Comparison of ENCODE assay signal across 1 cellular context in genomic region chr14:75660630-75661498, GRCh38.
TF ChIP-seq lines count a peak whose summit lies in the region.

TSS of gene ERG28 (minus strand) at chr14:75660876. CDS start at chr14:75657502, 3,374 bp downstream.
TSS of gene TTLL5 (plus strand) at chr14:75661246. CDS start at chr14:75663150, 1,904 bp downstream.

TF ChIP-seq in H1, 55 proteins besides CTCF, POLR2A, EP300 and RAD21 (continued from another document):
- TF ChIP-seq MAX (IDR thresholded peaks at IDR 0.05) (peak; percentile 36; the same call in 1 of the 2 replicates), SP4 (IDR thresholded peaks at IDR 0.05; ENCODE audit: low read length) (peak; percentile 53), JUND (IDR thresholded peaks at IDR 0.05; ENCODE audit: low read length) (no peak), SP1 (IDR thresholded peaks at IDR 0.05; ENCODE audit: low read depth, low read length) (peak; percentile 97), POU5F1 (IDR thresholded peaks at IDR 0.05; ENCODE audit: low read depth, low read length) (no peak), TEAD4 (IDR thresholded peaks at IDR 0.05; ENCODE audit: low read depth, low read length) (0 out of 2 replicates have a peak, but pooled peaks have one; percentile 4), ASH2L (IDR thresholded peaks at IDR 0.05; ENCODE audit: low read length) (peak; percentile 66), TBP (IDR thresholded peaks at IDR 0.05; ENCODE audit: low read depth, low read length) (peak; percentile 65), SIN3A (conservative IDR thresholded peaks at IDR 0.05 in 1 of 2, IDR thresholded peaks at IDR 0.05 in 1 of 2; ENCODE audit: low read depth in 1 of 2, low read length in 2 of 2) (peak; percentile 78 to 89; a peak in 3 of 4 replicates), CREB1 (IDR thresholded peaks at IDR 0.05) (peak; percentile 97), NRF1 (IDR thresholded peaks at IDR 0.05; ENCODE audit: low read depth, low read length) (peak; percentile 72), SUZ12 (IDR thresholded peaks at IDR 0.05; ENCODE audit: low read length) (no peak), E2F6 (IDR thresholded peaks at IDR 0.05) (peak; percentile 37), USF2 (IDR thresholded peaks at IDR 0.05; ENCODE audit: low read length) (0 out of 2 replicates have a peak, but pooled peaks have one; percentile 1), RBBP5 (IDR thresholded peaks at IDR 0.05; ENCODE audit: borderline replicate concordance, low read depth, low read length) (peak; percentile 65; the same call in 1 of the 2 replicates), PHF8 (conservative IDR thresholded peaks at IDR 0.05; ENCODE audit: low read depth, low read length) (peak; percentile 80), RXRA (IDR thresholded peaks at IDR 0.05; ENCODE audit: insufficient read depth, low read depth, low read length) (no peak), POLR2AphosphoS5 (IDR thresholded peaks at IDR 0.05; ENCODE audit: low read depth, low read length) (peak; percentile 45), GTF2F1 (IDR thresholded peaks at IDR 0.05; ENCODE audit: borderline replicate concordance, low read depth, low read length) (no peak; the same call in 1 of the 2 replicates), YY1 (IDR thresholded peaks at IDR 0.05; ENCODE audit: low read depth, low read length) (no peak), HDAC6 (IDR thresholded peaks at IDR 0.05; ENCODE audit: low read depth, low read length) (no peak), SP2 (IDR thresholded peaks at IDR 0.05; ENCODE audit: low read length) (peak; percentile 73)
